9 cellular contexts compared by ENCODE assay signal in genomic region chr7:73742338-73742752, GRCh38. TPM values are rescaled to one million over a fixed set of nuclear protein-coding genes. Genes with fewer than 3 reads are reported as not detected.
DNase-seq lines count a peak whose midpoint lies in the region; TF ChIP-seq lines count a peak whose summit lies in the region.
"Had no signal": no experiment of that assay in that cellular context is flagged by ENCODE, and none has a peak within 500 bp of the region (broad histone marks: within the 10 kb centered on the region; RNA-seq: fewer than 3 reads in every experiment).

No MANE protein-coding gene starts in this region.

- BruUV-seq in Caco-2 (replicated peaks; lab: Mats Ljungman, UMichigan), result no TSS peak

- TF ChIP-seq CTCF in Caco-2 (IDR thresholded peaks at IDR 0.05; ENCODE audit: insufficient read depth in 1 of 2, low read depth in 1 of 2, low read length in 1 of 2, severe bottlenecking in 1 of 2, unreplicated experiment in 1 of 2), result peak in 1 of 2 experiments; percentile 18

- H3K36me3 ChIP-seq in Caco-2 (ENCODE audit: control insufficient read depth, insufficient read depth, low read length) (peaks cover 1% of the 10 kb centered on the region), mucosa of rectum (ENCODE audit: control insufficient read depth in 2 of 2, insufficient read depth in 2 of 2, low read length in 2 of 2) (peaks cover 4 to 5% of the 10 kb centered on the region in 2 donors)

- H3K27me3 ChIP-seq in Caco-2 (replicated peaks; ENCODE audit: control insufficient read depth, insufficient read depth, low read length), result no peaks in the 10 kb centered on the region
- no peaks in the 10 kb centered on the region for H3K27me3 ChIP-seq in mucosa of rectum (ENCODE audit: control insufficient read depth in 2 of 2, insufficient read depth in 2 of 2, low read length in 2 of 2)

- peak overlapping the region; percentile 34 for H3K4me3 ChIP-seq in Caco-2 (ENCODE audit: low read depth, low read length)
- H3K4me3 ChIP-seq in mucosa of rectum (ENCODE audit: low read length in 2 of 2), result peak overlapping the region; percentile 54 to 56

- peak overlapping the region; percentile 75 to 78 for H3K9ac ChIP-seq in mucosa of rectum (ENCODE audit: low read depth in 1 of 2, low read length in 2 of 2)

- peak overlapping the region; percentile 94 to 96 for H3K27ac ChIP-seq in mucosa of rectum (ENCODE audit: low read depth in 2 of 2, low read length in 2 of 2)

- POLR2A ChIA-PET in Caco-2 (lab: Charles Lee), result interaction anchor here (0.5 to 6.5 kb wide), 13 partner anchors 8 to 186 kb away, joined by 3 to 127 read pairs (median 4); partner anchors contain the start of genes CLDN3, CLDN4 and METTL27

- H3K9me3 ChIP-seq in Caco-2 (no peaks in the 10 kb centered on the region), mucosa of rectum (ENCODE audit: control insufficient read depth in 2 of 2, low read length in 2 of 2) (no peaks in the 10 kb centered on the region)

- peak overlapping the region; percentile 70 for H3K4me3 Mint-ChIP-seq in Caco-2 (ENCODE audit: unreplicated experiment)
- no peak overlapping the region for H3K4me3 Mint-ChIP-seq in activated CD4-positive, alpha-beta T cell treated with anti-CD3 and anti-CD28 coated beads, Interleukin-2, amount 10 ng/mL, durations not matched to agents 24 days and 14 days

- peaks cover 54% of the 10 kb centered on the region for H3K36me3 Mint-ChIP-seq in Caco-2 (ENCODE audit: insufficient read depth, unreplicated experiment)
- no peaks in the 10 kb centered on the region for H3K36me3 Mint-ChIP-seq in activated CD4-positive, alpha-beta T cell treated with anti-CD3 and anti-CD28 coated beads, Interleukin-2, amount 10 ng/mL, durations not matched to agents 24 days and 14 days (ENCODE audit: low read depth)

- DNase-seq in Caco-2, result peak; percentile 95 to 98
- DNase-seq in NCI-H1105 treated with DMSO at 0.1 percent for 48 hours (lab: John Stamatoyannopoulos, UW), result peak; percentile 64
- DNase-seq in ecto neural progenitor cell (ENCODE audit: low spot score), result peak; percentile 62
- DNase-seq in effector CD8-positive, alpha-beta T cell (lab: John Stamatoyannopoulos, UW), result no peak
- DNase-seq in OCI-M1 (lab: John Stamatoyannopoulos, UW), result no peak
- no peak for DNase-seq in activated CD4-positive, alpha-beta T cell treated with anti-CD3 and anti-CD28 coated beads, Interleukin-2, amount 10 ng/mL, durations not matched to agents 24 days and 14 days
- no peak for DNase-seq in activated CD8-positive, alpha-beta memory T cell treated with anti-CD3 and anti-CD28 coated beads, Interleukin-2, amount 50 U/mL, for 4 hours
- DNase-seq: activated CD8-positive, alpha-beta memory T cell treated with anti-CD3 and anti-CD28 coated beads for 24 hours had no signal

- peaks cover 31% of the 10 kb centered on the region for H3K4me1 Mint-ChIP-seq in Caco-2 (ENCODE audit: low read depth, unreplicated experiment)
- peaks cover 6% of the 10 kb centered on the region for H3K4me1 Mint-ChIP-seq in activated CD4-positive, alpha-beta T cell treated with anti-CD3 and anti-CD28 coated beads, Interleukin-2, amount 10 ng/mL, durations not matched to agents 24 days and 14 days

- H3K27ac Mint-ChIP-seq in Caco-2 (ENCODE audit: unreplicated experiment), result peak overlapping the region; percentile 100
- H3K27ac Mint-ChIP-seq in activated CD4-positive, alpha-beta T cell treated with anti-CD3 and anti-CD28 coated beads, Interleukin-2, amount 10 ng/mL, durations not matched to agents 24 days and 14 days, result no peak overlapping the region

- no peaks in the 10 kb centered on the region for H3K27me3 Mint-ChIP-seq in Caco-2 (ENCODE audit: insufficient read depth, unreplicated experiment)
- H3K27me3 Mint-ChIP-seq in activated CD4-positive, alpha-beta T cell treated with anti-CD3 and anti-CD28 coated beads, Interleukin-2, amount 10 ng/mL, durations not matched to agents 24 days and 14 days, result peaks cover 3% of the 10 kb centered on the region

- H3K4me1 ChIP-seq in Caco-2 (peaks cover 44% of the 10 kb centered on the region), mucosa of rectum (ENCODE audit: control insufficient read depth in 2 of 2, insufficient read depth in 2 of 2, low read length in 2 of 2) (peaks cover 28 to 40% of the 10 kb centered on the region in 2 donors)

- CTCF ChIA-PET in Caco-2 (lab: Charles Lee), result interaction anchor here (1.1 kb wide), 2 partner anchors 28 to 87 kb away, joined by 3 to 5 read pairs; partner anchors contain the start of gene CLDN3

- intact Hi-C loops in Caco-2 (cut with micrococcal nuclease; ENCODE audit: unreplicated experiment), result no loop called here
- intact Hi-C loops in activated CD4-positive, alpha-beta T cell treated with anti-CD3 and anti-CD28 coated beads, Interleukin-2, amount 10 ng/mL, durations not matched to agents 24 days and 14 days (cut with micrococcal nuclease), result no loop called here

- H3K9me3 Mint-ChIP-seq in Caco-2 (ENCODE audit: unreplicated experiment), result no peaks in the 10 kb centered on the region
- H3K9me3 Mint-ChIP-seq in activated CD4-positive, alpha-beta T cell treated with anti-CD3 and anti-CD28 coated beads, Interleukin-2, amount 10 ng/mL, durations not matched to agents 24 days and 14 days, result no peaks in the 10 kb centered on the region

RNA-seq across cellular contexts. Expression of gene ABHD11, which starts 3.7 kb away (rescaled TPM):
- 38.9 and 47.2 TPM in 2 replicates for total RNA-seq in Caco-2 (2022)
- total RNA-seq in activated CD4-positive, alpha-beta T cell treated with anti-CD3 and anti-CD28 coated beads, Interleukin-2, amount 10 ng/mL, durations not matched to agents 24 days and 14 days, result 20.8 and 23.0 TPM in 2 replicates

RNA-seq across cellular contexts. Expression of gene STX1A, which starts 22.9 kb away (rescaled TPM):
- total RNA-seq in Caco-2 (2022), result 26.4 and 28.6 TPM in 2 replicates
- total RNA-seq in activated CD4-positive, alpha-beta T cell treated with anti-CD3 and anti-CD28 coated beads, Interleukin-2, amount 10 ng/mL, durations not matched to agents 24 days and 14 days, result 19.0 and 19.4 TPM in 2 replicates

RNA-seq across cellular contexts. Expression of gene CLDN3, which starts 27.7 kb away (rescaled TPM):
- total RNA-seq in Caco-2 (2022), result 19.6 and 21.0 TPM in 2 replicates
- total RNA-seq in activated CD4-positive, alpha-beta T cell treated with anti-CD3 and anti-CD28 coated beads, Interleukin-2, amount 10 ng/mL, durations not matched to agents 24 days and 14 days, result not detected in 2 replicates

RNA-seq across cellular contexts. Expression of gene BUD23, which starts 58.9 kb away (rescaled TPM):
- 138 and 144 TPM in 2 replicates for total RNA-seq in Caco-2 (2022)
- total RNA-seq in activated CD4-positive, alpha-beta T cell treated with anti-CD3 and anti-CD28 coated beads, Interleukin-2, amount 10 ng/mL, durations not matched to agents 24 days and 14 days, result 133 TPM in 2 replicates

RNA-seq across cellular contexts. Expression of gene DNAJC30, which starts 59.1 kb away (rescaled TPM):
- 15.5 and 15.9 TPM in 2 replicates for total RNA-seq in Caco-2 (2022)
- total RNA-seq in activated CD4-positive, alpha-beta T cell treated with anti-CD3 and anti-CD28 coated beads, Interleukin-2, amount 10 ng/mL, durations not matched to agents 24 days and 14 days, result 9.4 and 10.9 TPM in 2 replicates

Comparison
In these comparisons a context has a peak if more than half of its experiments do, and no peak if none do; other contexts are left out.
1. DNase-seq: peak in Caco-2 (2 of 2), NCI-H1105 treated with DMSO at 0.1 percent for 48 hours (single experiment) and ecto neural progenitor cell (single experiment); none in effector CD8-positive, alpha-beta T cell (single experiment), OCI-M1 (single experiment), activated CD4-positive, alpha-beta T cell treated with anti-CD3 and anti-CD28 coated beads, Interleukin-2, amount 10 ng/mL, durations not matched to agents 24 days and 14 days (single experiment) and activated CD8-positive, alpha-beta memory T cell treated with anti-CD3 and anti-CD28 coated beads, Interleukin-2, amount 50 U/mL, for 4 hours (single experiment).
2. RNA of gene CLDN3, which starts 27.7 kb away (total RNA-seq): 19.6 to 21.0 TPM in Caco-2; not detected in activated CD4-positive, alpha-beta T cell treated with anti-CD3 and anti-CD28 coated beads, Interleukin-2, amount 10 ng/mL, durations not matched to agents 24 days and 14 days; every median in the first group is over 10 times any median in the second.